ENCODE assay signal across 1 cellular context in the genomic region with DNA sequence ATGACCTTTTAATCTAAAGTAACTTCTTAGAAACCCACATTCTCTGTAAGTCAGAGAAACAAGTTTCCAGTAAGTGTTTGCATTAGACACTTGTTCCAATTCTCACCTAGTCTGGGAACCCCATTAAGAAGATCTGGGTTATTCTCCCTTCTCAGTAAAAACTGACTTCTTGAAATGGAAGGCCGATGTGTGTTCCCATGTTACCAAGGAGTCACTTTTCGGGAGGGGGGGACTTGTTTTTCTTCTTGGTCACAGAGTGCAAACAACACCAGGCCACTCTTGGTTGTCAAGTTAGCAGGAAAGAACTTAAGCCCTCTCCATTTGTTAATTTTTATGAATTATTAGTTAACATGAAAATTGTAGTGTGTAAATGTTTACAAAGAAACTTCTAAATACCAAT.
TF ChIP-seq lines count a peak whose summit lies in the region.

No MANE protein-coding gene starts in this region.

TF ChIP-seq in HepG2, 621 proteins besides CTCF, POLR2A, EP300 and RAD21:
- TF ChIP-seq DBP (CRISPR knock-in tag; IDR thresholded peaks at IDR 0.05; ENCODE audit: not compliant biosample characterization) (no peak), ZBTB8A (CRISPR knock-in tag; IDR thresholded peaks at IDR 0.05; ENCODE audit: borderline replicate concordance, low read depth) (no peak), ZNF607 (CRISPR knock-in tag; IDR thresholded peaks at IDR 0.05; ENCODE audit: borderline replicate concordance) (no peak), ISX (CRISPR knock-in tag; conservative IDR thresholded peaks at IDR 0.05) (no peak), HMGXB3 (CRISPR knock-in tag; IDR thresholded peaks at IDR 0.05; ENCODE audit: borderline replicate concordance) (no peak), DRAP1 (CRISPR knock-in tag; IDR thresholded peaks at IDR 0.05) (no peak)
